Comparison of ENCODE assay signal across 10 cellular contexts in genomic region chr6:110341671-110342304, GRCh38. TPM values are rescaled to one million over a fixed set of nuclear protein-coding genes. Genes with fewer than 3 reads are reported as not detected.
DNase-seq lines count a peak whose midpoint lies in the region; FAIRE-seq and TF ChIP-seq lines count a peak whose summit lies in the region.
"Had no signal": no experiment of that assay in that cellular context is flagged by ENCODE, and none has a peak within 500 bp of the region (broad histone marks: within the 10 kb centered on the region; RNA-seq: fewer than 3 reads in every experiment).

No MANE protein-coding gene starts in this region.

- no peaks in the 10 kb centered on the region for H3K79me2 ChIP-seq in OCI-LY7 (ENCODE audit: insufficient read depth, low read depth, low read length)
- no peaks in the 10 kb centered on the region for H3K79me2 ChIP-seq in endothelial cell of umbilical vein (ENCODE audit: control insufficient read depth, insufficient read depth, low read length)

- CTCF ChIA-PET in OCI-LY7 (lab: Charles Lee; ENCODE audit: unreplicated experiment) (no interaction called here), endothelial cell of umbilical vein (lab: Charles Lee) (interaction anchor here (0.8 to 1.7 kb wide), 11 partner anchors 10 to 303 kb away, joined by 3 to 5 read pairs (median 3); no protein-coding TSS in a partner anchor)

- TF ChIP-seq CTCF in OCI-LY7 (conservative IDR thresholded peaks at IDR 0.05; ENCODE audit: low read length) (peak; percentile 37; the same call in 1 of the 2 replicates), endothelial cell of umbilical vein (IDR thresholded peaks at IDR 0.05; ENCODE audit: extremely low read depth in 1 of 2, insufficient read depth in 1 of 2, low read depth in 1 of 2, low read length in 2 of 2) (peak; percentile 4 to 44), esophagus squamous epithelium (IDR thresholded peaks at IDR 0.05) (no peak)

- no peaks in the 10 kb centered on the region for H3K9me1 ChIP-seq in endothelial cell of umbilical vein (replicated peaks; ENCODE audit: control insufficient read depth, extremely low read depth, insufficient read depth, low read length)

- no peaks in the 10 kb centered on the region for H3K9me3 ChIP-seq in OCI-LY7 (ENCODE audit: low read length)
- no peaks in the 10 kb centered on the region for H3K9me3 ChIP-seq in endothelial cell of umbilical vein (replicated peaks; ENCODE audit: control insufficient read depth, insufficient read depth, low read length)
- H3K9me3 ChIP-seq in small intestine (ENCODE audit: control insufficient read depth, low read depth), result no peaks in the 10 kb centered on the region
- no peaks in the 10 kb centered on the region for H3K9me3 ChIP-seq in esophagus squamous epithelium
- H3K9me3 ChIP-seq: BLaER1 had no signal

- H2AFZ ChIP-seq in OCI-LY7 (ENCODE audit: low read length), result no peak overlapping the region
- no peak overlapping the region for H2AFZ ChIP-seq in endothelial cell of umbilical vein (ENCODE audit: low read depth, low read length)

- H4K20me1 ChIP-seq in OCI-LY7 (ENCODE audit: insufficient read depth, low read length) (no peaks in the 10 kb centered on the region), endothelial cell of umbilical vein (replicated peaks; ENCODE audit: control insufficient read depth, extremely low read depth, insufficient read depth, low read length) (no peaks in the 10 kb centered on the region)
- H4K20me1 ChIP-seq: BLaER1 had no signal

- no peaks in the 10 kb centered on the region for H3K4me1 ChIP-seq in OCI-LY7 (ENCODE audit: insufficient read depth, low read length, poor library complexity, severe bottlenecking)
- H3K4me1 ChIP-seq in endothelial cell of umbilical vein (ENCODE audit: control insufficient read depth, extremely low read depth, insufficient read depth, low read length), result no peaks in the 10 kb centered on the region
- H3K4me1 ChIP-seq in small intestine (ENCODE audit: control insufficient read depth in 2 of 2, insufficient read depth in 1 of 2, low read depth in 1 of 2, low read length in 1 of 2), result no peaks in the 10 kb centered on the region
- no peaks in the 10 kb centered on the region for H3K4me1 ChIP-seq in esophagus squamous epithelium
- H3K4me1 ChIP-seq: BLaER1 had no signal

- H3K27ac ChIP-seq in OCI-LY7 (ENCODE audit: low read depth, low read length, poor library complexity, severe bottlenecking), result no peak overlapping the region
- no peak overlapping the region for H3K27ac ChIP-seq in endothelial cell of umbilical vein (ENCODE audit: insufficient read depth, low read depth, low read length)
- H3K27ac ChIP-seq in small intestine (ENCODE audit: low read depth in 1 of 2, low read length in 1 of 2), result no peak overlapping the region
- H3K27ac ChIP-seq in esophagus squamous epithelium, result no peak overlapping the region
- H3K27ac ChIP-seq: BLaER1 had no signal

- no peak for TF ChIP-seq POLR2A in endothelial cell of umbilical vein (IDR thresholded peaks at IDR 0.05; ENCODE audit: low read depth, low read length)
- TF ChIP-seq POLR2A in esophagus squamous epithelium (IDR thresholded peaks at IDR 0.05), result no peak

- peaks cover 7 to 15% of the 10 kb centered on the region in 2 experiments for H3K27me3 ChIP-seq in endothelial cell of umbilical vein (ENCODE audit: control insufficient read depth in 2 of 2, insufficient read depth in 2 of 2, low read length in 2 of 2)
- no peaks in the 10 kb centered on the region for H3K27me3 ChIP-seq in small intestine (ENCODE audit: control insufficient read depth in 2 of 2, insufficient read depth in 2 of 2, low read length in 2 of 2)
- H3K27me3 ChIP-seq in esophagus squamous epithelium, result no peaks in the 10 kb centered on the region
- H3K27me3 ChIP-seq: BLaER1 had no signal

- 81 to 87% (median 84%) methylated on average over 7 of the region's 7 CpGs for WGBS in small intestine, 3 donors
- 70 to 90% methylated on average over 6 to 7 of the region's 7 CpGs for WGBS in esophagus squamous epithelium, 2 donors

- no peak overlapping the region for H3K9ac ChIP-seq in endothelial cell of umbilical vein (replicated peaks; ENCODE audit: extremely low read depth, insufficient read depth, low read length)
- H3K9ac ChIP-seq: BLaER1 had no signal

- dilution Hi-C loops in endothelial cell of umbilical vein (cut with MboI; ENCODE audit: extremely low pct_ligation_motif_present, low sequenced_read_pairs), result no loop called here

- POLR2A ChIA-PET in OCI-LY7 (lab: Charles Lee), result interaction anchor here (0.6 to 0.9 kb wide), 2 partner anchors 15 to 569 kb away, joined by 3 read pairs; no protein-coding TSS in a partner anchor
- POLR2A ChIA-PET in endothelial cell of umbilical vein (lab: Charles Lee), result no interaction called here

- DNase-seq in NCI-H2227 (lab: John Stamatoyannopoulos, UW; ENCODE audit: unreplicated experiment) (peak; percentile 23), NCI-H2227 treated with DMSO at 0.1 percent for 48 hours (lab: John Stamatoyannopoulos, UW) (no peak), OCI-LY7 (ENCODE audit: low spot score) (peak; percentile 16), endothelial cell of umbilical vein (ENCODE audit: low read depth, low spot score) (no peak), small intestine (peak; percentile 19), anterior cingulate cortex (lab: John Stamatoyannopoulos, UW) (no peak), esophagus squamous epithelium (lab: John Stamatoyannopoulos, UW) (no peak)
- DNase-seq in activated naive CD4-positive, alpha-beta T cell (lab: John Stamatoyannopoulos, UW), result no peak

- H3K36me3 ChIP-seq in OCI-LY7 (ENCODE audit: insufficient read depth, low read length) (no peaks in the 10 kb centered on the region), endothelial cell of umbilical vein (ENCODE audit: control insufficient read depth in 2 of 2, extremely low read depth in 1 of 2, insufficient read depth in 2 of 2, low read length in 2 of 2) (no peaks in the 10 kb centered on the region), small intestine (ENCODE audit: control insufficient read depth in 2 of 2, insufficient read depth in 2 of 2, low read length in 2 of 2) (no peaks in the 10 kb centered on the region), esophagus squamous epithelium (no peaks in the 10 kb centered on the region)
- H3K36me3 ChIP-seq: BLaER1 had no signal

- intact Hi-C loops in OCI-LY7 (cut with micrococcal nuclease; ENCODE audit: unreplicated experiment) (no loop called here), endothelial cell of umbilical vein (cut with micrococcal nuclease) (no loop called here), esophagus squamous epithelium (cut with DNase I) (no loop called here)

- no peak overlapping the region for H3K4me2 ChIP-seq in OCI-LY7 (ENCODE audit: low read length)
- H3K4me2 ChIP-seq in endothelial cell of umbilical vein (ENCODE audit: insufficient read depth, low read length), result no peak overlapping the region
- H3K4me2 ChIP-seq: BLaER1 had no signal

- FAIRE-seq in endothelial cell of umbilical vein (lab: Jason Lieb, UNC) (peak; percentile 54), small intestine (lab: Jason Lieb, UNC) (no peak)

- BruUV-seq in OCI-LY7 (replicated peaks; lab: Mats Ljungman, UMichigan) (no TSS peak), endothelial cell of umbilical vein (replicated peaks; lab: Mats Ljungman, UMichigan) (no TSS peak)

- H3K9me2 ChIP-seq in OCI-LY7 (ENCODE audit: insufficient read depth, low read length), result no peaks in the 10 kb centered on the region

- H3K4me3 ChIP-seq in OCI-LY7 (ENCODE audit: low read depth, low read length, poor library complexity, severe bottlenecking) (no peak overlapping the region), endothelial cell of umbilical vein (replicated peaks in 1 of 3; ENCODE audit: insufficient read depth in 1 of 3, low read depth in 1 of 3, low read length in 3 of 3) (no peak overlapping the region), small intestine (ENCODE audit: low read depth in 1 of 2, low read length in 2 of 2) (no peak overlapping the region), esophagus squamous epithelium (no peak overlapping the region)
- H3K4me3 ChIP-seq: BLaER1 had no signal

TF ChIP-seq in endothelial cell of umbilical vein, 7 proteins besides CTCF, POLR2A, EP300 and RAD21:
- TF ChIP-seq JUN (IDR thresholded peaks at IDR 0.05; ENCODE audit: borderline replicate concordance, insufficient read depth, insufficient read length, low read depth) (no peak), GATA2 (IDR thresholded peaks at IDR 0.05; ENCODE audit: insufficient read depth, insufficient read length, low read depth, low read length) (no peak), MYC (IDR thresholded peaks at IDR 0.05; ENCODE audit: low read depth, low read length) (no peak), POLR2AphosphoS5 (IDR thresholded peaks at IDR 0.05; ENCODE audit: insufficient read depth, low read depth, low read length) (no peak), MAX (IDR thresholded peaks at IDR 0.05; ENCODE audit: insufficient read depth, insufficient read length) (no peak), FOS (IDR thresholded peaks at IDR 0.05; ENCODE audit: borderline replicate concordance, insufficient read depth, low read length) (no peak), EZH2 (IDR thresholded peaks at IDR 0.05; ENCODE audit: borderline replicate concordance, low read depth, low read length, severe bottlenecking) (no peak)

RNA-seq across cellular contexts. Expression of gene METTL24, which starts 16.4 kb away (rescaled TPM):
- not detected in 2 replicates for total RNA-seq in OCI-LY7 (2014; rRNA removed; shearing (Covaris generic))
- total RNA-seq in OCI-LY7 (2022), result not detected in 2 replicates
- total RNA-seq in endothelial cell of umbilical vein, result not detected in 2 replicates
- polyA plus RNA-seq in endothelial cell of umbilical vein, result not detected in 2 replicates
- polyA plus RNA-seq in endothelial cell of umbilical vein (2011; cell fraction: cytosol; rRNA removed), result not detected in 2 replicates
- not detected in 2 replicates for polyA plus RNA-seq in endothelial cell of umbilical vein (2011; cell fraction: nucleus; rRNA removed)
- not detected in 2 replicates for polyA plus RNA-seq in endothelial cell of umbilical vein (2012)
- polyA minus RNA-seq in endothelial cell of umbilical vein, result not detected in 2 replicates
- not detected for polyA minus RNA-seq in endothelial cell of umbilical vein (2011; cell fraction: cytosol; rRNA and poly(A)+ RNA removed)
- polyA minus RNA-seq in endothelial cell of umbilical vein (2011; cell fraction: nucleus; rRNA and poly(A)+ RNA removed), result not detected in 2 replicates
- polyA plus RNA-seq in small intestine, result under 1 TPM in 1 of 3 donors, not detected in 2; 0.66 TPM
- 1 to 10 TPM in 1 of 4 donors, under 1 TPM in 2, not detected in 1; 0.57 to 4.0 (median 0.83) TPM for total RNA-seq in esophagus squamous epithelium
- total RNA-seq: dermis microvascular lymphatic vessel endothelial cell had no signal

Comparison
In these comparisons a context has a peak if more than half of its experiments do, and no peak if none do; other contexts are left out.
1. DNase-seq: peak in NCI-H2227 (single experiment), OCI-LY7 (single experiment) and small intestine (single experiment); none in NCI-H2227 treated with DMSO at 0.1 percent for 48 hours (single experiment), endothelial cell of umbilical vein (single experiment), anterior cingulate cortex (0 of 58), esophagus squamous epithelium (single experiment) and activated naive CD4-positive, alpha-beta T cell (0 of 4).
2. CTCF ChIP-seq: peak in OCI-LY7 (single experiment) and endothelial cell of umbilical vein (2 of 2); none in esophagus squamous epithelium (0 of 6).